In genomic region chr20:25000268-25000801, GRCh38 we compare ENCODE assay signal across 1 cellular context.
TF ChIP-seq lines count a peak whose summit lies in the region.

No MANE protein-coding gene starts in this region.

TF ChIP-seq in WTC11, 78 proteins besides CTCF, POLR2A, EP300 and RAD21 (continued from another document):
- TF ChIP-seq IRF2 (CRISPR knock-in tag; IDR thresholded peaks at IDR 0.05; ENCODE audit: borderline replicate concordance, low read depth): no peak
- no peak for TF ChIP-seq GTF2I (CRISPR knock-in tag; conservative IDR thresholded peaks at IDR 0.05)
- no peak for TF ChIP-seq HMGXB4 (CRISPR knock-in tag; IDR thresholded peaks at IDR 0.05)
- no peak for TF ChIP-seq ZMAT4 (CRISPR knock-in tag; IDR thresholded peaks at IDR 0.05)
